In genomic region chr5:159341914-159342313, GRCh38 we compare ENCODE assay signal across 8 cellular contexts. TPM values are rescaled to one million over a fixed set of nuclear protein-coding genes. Genes with fewer than 3 reads are reported as not detected.
DNase-seq lines count a peak whose midpoint lies in the region; ATAC-seq and TF ChIP-seq lines count a peak whose summit lies in the region.

No MANE protein-coding gene starts in this region.

- H4K20me1 ChIP-seq in mammary epithelial cell (ENCODE audit: insufficient read depth, low read length), result no peaks in the 10 kb centered on the region

- intact Hi-C loops in mammary epithelial cell (cut with micrococcal nuclease), result no loop called here

- TF ChIP-seq CTCF in AG09309 (IDR thresholded peaks at IDR 0.05; ENCODE audit: control insufficient read depth, insufficient read depth, low read depth, low read length, missing control alignments) (no peak), HL-60 (IDR thresholded peaks at IDR 0.05; ENCODE audit: insufficient read depth, low read length) (no peak), mammary epithelial cell (conservative IDR thresholded peaks at IDR 0.05 in 1 of 2, IDR thresholded peaks at IDR 0.05 in 1 of 2; ENCODE audit: extremely low read depth in 1 of 2, insufficient read depth in 1 of 2, low read depth in 1 of 2, low read length in 2 of 2) (no peak), GM10248 (IDR thresholded peaks at IDR 0.05; ENCODE audit: control extremely low read depth, extremely low read depth, low read depth, missing control alignments) (no peak)

- peaks cover 47% of the 10 kb centered on the region for H3K4me1 Mint-ChIP-seq in T-helper 17 cell

- H3K27me3 Mint-ChIP-seq in T-helper 17 cell, result no peaks in the 10 kb centered on the region

- peaks cover 39% of the 10 kb centered on the region for H3K4me1 ChIP-seq in mammary epithelial cell (ENCODE audit: insufficient read depth, low read length)

- H3K36me3 ChIP-seq in mammary epithelial cell (ENCODE audit: insufficient read depth, low read length), result no peaks in the 10 kb centered on the region

- H3K9ac ChIP-seq in mammary epithelial cell (ENCODE audit: insufficient read depth, low read length), result no peak overlapping the region

- ATAC-seq in T-helper 17 cell, result peak; percentile 83
- no peak for ATAC-seq in GM18517 (IDR thresholded peaks at IDR 0.05; ENCODE audit: unreplicated experiment)

- H3K79me2 ChIP-seq in mammary epithelial cell (ENCODE audit: insufficient read depth, low read length), result no peaks in the 10 kb centered on the region

- WGBS in mammary epithelial cell (ENCODE audit: low coverage, missing lambda C conversion rate), result 12% methylated on average over 4 of the region's 4 CpGs

- POLR2A ChIA-PET in GM10248 (lab: Yijun Ruan, JAX), result no interaction called here

- H3K27ac ChIP-seq in HL-60 (replicated peaks), result peak overlapping the region; percentile 51
- H3K27ac ChIP-seq in mammary epithelial cell (ENCODE audit: insufficient read depth, low read depth, low read length), result no peak overlapping the region

- peaks cover 3% of the 10 kb centered on the region for H3K36me3 Mint-ChIP-seq in T-helper 17 cell (ENCODE audit: low read depth)

- no TSS peak for BruUV-seq in mammary epithelial cell (replicated peaks; lab: Mats Ljungman, UMichigan)

- dilution Hi-C loops in mammary epithelial cell (cut with HindIII; ENCODE audit: low sequenced_read_pairs), result no loop called here

- CTCF ChIA-PET in mammary epithelial cell (lab: Charles Lee; ENCODE audit: low non-redundant PET), result no interaction called here
- CTCF ChIA-PET in GM10248 (lab: Yijun Ruan, JAX), result interaction anchor here (1.1 to 1.8 kb wide), 5 partner anchors 9 to 22 kb away, joined by 3 to 5 read pairs (median 3); no protein-coding TSS in a partner anchor

- no peak overlapping the region for H3K4me3 ChIP-seq in AG09309 (ENCODE audit: control insufficient read depth, low read depth, low read length)
- H3K4me3 ChIP-seq in HL-60 (replicated peaks; ENCODE audit: insufficient read depth, low read length), result no peak overlapping the region
- no peak overlapping the region for H3K4me3 ChIP-seq in mammary epithelial cell (replicated peaks in 1 of 3; ENCODE audit: insufficient read depth in 1 of 3, low read depth in 2 of 3, low read length in 3 of 3)

- peak overlapping the region; percentile 34 for H3K4me3 Mint-ChIP-seq in T-helper 17 cell

- in situ Hi-C loops in mammary epithelial cell (cut with MboI; ENCODE audit: low sequenced_read_pairs in 2 of 2), result loop anchor here in 1 of 2 donors (25.0 kb wide), 1 partner anchor 645 kb away; no protein-coding TSS in a partner anchor

- H3K4me2 ChIP-seq in mammary epithelial cell (ENCODE audit: insufficient read depth, low read depth, low read length), result no peak overlapping the region

- H3K27ac Mint-ChIP-seq in T-helper 17 cell, result peak overlapping the region; percentile 69

- H3K9me3 ChIP-seq in T-helper 17 cell (ENCODE audit: control insufficient read depth, low read length, poor library complexity, severe bottlenecking) (no peaks in the 10 kb centered on the region), mammary epithelial cell (replicated peaks; ENCODE audit: insufficient read depth, low read length) (peaks cover 7% of the 10 kb centered on the region)

- H2AFZ ChIP-seq in mammary epithelial cell (ENCODE audit: low read depth, low read length), result no peak overlapping the region

- H3K27me3 ChIP-seq in HL-60 (ENCODE audit: insufficient read depth, poor library complexity, severe bottlenecking) (no peaks in the 10 kb centered on the region), mammary epithelial cell (ENCODE audit: insufficient read depth, low read length) (no peaks in the 10 kb centered on the region)

- DNase-seq in AG09309 (ENCODE audit: low read depth) (peak; percentile 78), HL-60 (ENCODE audit: low read depth in 1 of 2, low spot score in 1 of 2) (peak; percentile 94 to 97), T-helper 17 cell (peak; percentile 15 to 53 (median 49)), mammary epithelial cell (peak; percentile 90), medulla oblongata (ENCODE audit: extremely low spot score) (peak; percentile 85), NCI-H1092 (lab: John Stamatoyannopoulos, UW) (no peak), GM10248 (ENCODE audit: extremely low spot score) (no peak)

RNA-seq across cellular contexts. Expression of gene IL12B, which starts 11.6 kb away (rescaled TPM):
- total RNA-seq in T-helper 17 cell (not detected), mammary epithelial cell (not detected)
- not detected for polyA plus RNA-seq in mammary epithelial cell
- polyA minus RNA-seq in mammary epithelial cell, result not detected

Comparison
In these comparisons a context has a peak if more than half of its experiments do, and no peak if none do; other contexts are left out.
1. DNase-seq: peak in AG09309 (single experiment), HL-60 (2 of 2), T-helper 17 cell (3 of 3), mammary epithelial cell (single experiment) and medulla oblongata (single experiment); none in NCI-H1092 (single experiment) and GM10248 (single experiment).